ENCODE assay signal across 8 cellular contexts in genomic region chr11:43282607-43283440, GRCh38. TPM values are rescaled to one million over a fixed set of nuclear protein-coding genes. Genes with fewer than 3 reads are reported as not detected.
A peak's percentile ranks its signal among the peaks of the same experiment; 100 is the strongest.
DNase-seq lines count a peak whose midpoint lies in the region; ATAC-seq, FAIRE-seq and TF ChIP-seq lines count a peak whose summit lies in the region.

No MANE protein-coding gene starts in this region.

- H3K9me3 ChIP-seq in prostate gland, result no peaks in the 10 kb centered on the region

- peak; percentile 72 for ATAC-seq in HG02981 (IDR thresholded peaks at IDR 0.05; ENCODE audit: unreplicated experiment)
- ATAC-seq in activated T-cell treated with anti-CD3 and anti-CD28 coated beads, Interleukin-2, amount 50 U/mL, for 72 hours (replicated peaks in 1 of 2), result no peak

- FAIRE-seq in GM12892 (lab: Jason Lieb, UNC), result peak; percentile 73

- H3K4me3 ChIP-seq in prostate gland, result no peak overlapping the region

- intact Hi-C loops in prostate gland (cut with DNase I), result no loop called here

- no peaks in the 10 kb centered on the region for H3K4me1 ChIP-seq in prostate gland (replicated peaks)

- TF ChIP-seq POLR2A in GM12892 (IDR thresholded peaks at IDR 0.05; ENCODE audit: low read depth, low read length) (no peak), prostate gland (IDR thresholded peaks at IDR 0.05) (no peak)

- H3K27me3 Mint-ChIP-seq in activated T-cell treated with anti-CD3 and anti-CD28 coated beads, Interleukin-2, amount 50 U/mL, for 72 hours (ENCODE audit: low read depth), result peaks cover 12% of the 10 kb centered on the region
- H3K27me3 Mint-ChIP-seq in glutamatergic neuron (ENCODE audit: unreplicated experiment), result no peaks in the 10 kb centered on the region

- DNase-seq in AG08395 (ENCODE audit: low spot score) (peak; percentile 43), GM12892 (ENCODE audit: insufficient read length) (peak; percentile 22), NOMO-1 treated with dmso at 0.1 percent for 144 hours (lab: John Stamatoyannopoulos, UW; ENCODE audit: unreplicated experiment) (peak; percentile 11), glutamatergic neuron (peak; percentile 69), prostate gland (ENCODE audit: low spot score) (no peak), globus pallidus (ENCODE audit: low spot score) (no peak)
- peak; percentile 34 to 49 for DNase-seq in activated T-cell treated with anti-CD3 and anti-CD28 coated beads, Interleukin-2, amount 50 U/mL, for 72 hours

- H3K36me3 ChIP-seq in prostate gland, result no peaks in the 10 kb centered on the region

- H3K4me1 Mint-ChIP-seq in activated T-cell treated with anti-CD3 and anti-CD28 coated beads, Interleukin-2, amount 50 U/mL, for 72 hours (ENCODE audit: low read depth), result no peaks in the 10 kb centered on the region
- H3K4me1 Mint-ChIP-seq in glutamatergic neuron (ENCODE audit: low read depth, unreplicated experiment), result peaks cover 1% of the 10 kb centered on the region

- 15% methylated on average over 19 of the region's 19 CpGs for WGBS in prostate gland

- H3K9me3 Mint-ChIP-seq in activated T-cell treated with anti-CD3 and anti-CD28 coated beads, Interleukin-2, amount 50 U/mL, for 72 hours, result no peaks in the 10 kb centered on the region
- no peaks in the 10 kb centered on the region for H3K9me3 Mint-ChIP-seq in glutamatergic neuron (ENCODE audit: unreplicated experiment)

- H3K27me3 ChIP-seq in prostate gland (replicated peaks; ENCODE audit: insufficient read depth), result no peaks in the 10 kb centered on the region

- no peak overlapping the region for H3K27ac ChIP-seq in prostate gland

- peak; percentile 94 for TF ChIP-seq CTCF in glutamatergic neuron (IDR thresholded peaks at IDR 0.05; ENCODE audit: partially characterized antibody, unreplicated experiment)
- TF ChIP-seq CTCF in prostate gland (IDR thresholded peaks at IDR 0.05), result peak; percentile 41 to 71 (median 47)

- no peaks in the 10 kb centered on the region for H3K36me3 Mint-ChIP-seq in activated T-cell treated with anti-CD3 and anti-CD28 coated beads, Interleukin-2, amount 50 U/mL, for 72 hours (ENCODE audit: insufficient read depth in 2 of 2)
- H3K36me3 Mint-ChIP-seq in glutamatergic neuron (ENCODE audit: unreplicated experiment), result no peaks in the 10 kb centered on the region

- no peak overlapping the region for H3K27ac Mint-ChIP-seq in activated T-cell treated with anti-CD3 and anti-CD28 coated beads, Interleukin-2, amount 50 U/mL, for 72 hours
- no peak overlapping the region for H3K27ac Mint-ChIP-seq in glutamatergic neuron (ENCODE audit: unreplicated experiment)

- H3K4me3 Mint-ChIP-seq in activated T-cell treated with anti-CD3 and anti-CD28 coated beads, Interleukin-2, amount 50 U/mL, for 72 hours, result no peak overlapping the region
- H3K4me3 Mint-ChIP-seq in glutamatergic neuron (ENCODE audit: unreplicated experiment), result no peak overlapping the region

RNA-seq across cellular contexts. Expression of gene API5, which starts 29.0 kb away (rescaled TPM):
- polyA plus RNA-seq in GM12892 (2012; ENCODE audit: missing spikeins), result 80.4 TPM
- total RNA-seq in activated T-cell treated with anti-CD3 and anti-CD28 coated beads, Interleukin-2, amount 50 U/mL, for 72 hours, result 100 to 1,000 TPM in 1 of 2 donors, 10 to 100 TPM in 1; 90.7 to 111 TPM
- total RNA-seq in glutamatergic neuron (ENCODE audit: unreplicated experiment) (101 TPM), prostate gland (10 to 100 TPM; 67.6 to 97.2 TPM)

Comparison
In these comparisons a context has a peak if more than half of its experiments do, and no peak if none do; other contexts are left out.
1. DNase-seq: peak in AG08395 (single experiment), GM12892 (single experiment), NOMO-1 treated with dmso at 0.1 percent for 144 hours (single experiment), activated T-cell treated with anti-CD3 and anti-CD28 coated beads, Interleukin-2, amount 50 U/mL, for 72 hours (2 of 2) and glutamatergic neuron (single experiment); none in prostate gland (single experiment) and globus pallidus (single experiment).